8 cellular contexts compared by ENCODE assay signal in the genomic region with DNA sequence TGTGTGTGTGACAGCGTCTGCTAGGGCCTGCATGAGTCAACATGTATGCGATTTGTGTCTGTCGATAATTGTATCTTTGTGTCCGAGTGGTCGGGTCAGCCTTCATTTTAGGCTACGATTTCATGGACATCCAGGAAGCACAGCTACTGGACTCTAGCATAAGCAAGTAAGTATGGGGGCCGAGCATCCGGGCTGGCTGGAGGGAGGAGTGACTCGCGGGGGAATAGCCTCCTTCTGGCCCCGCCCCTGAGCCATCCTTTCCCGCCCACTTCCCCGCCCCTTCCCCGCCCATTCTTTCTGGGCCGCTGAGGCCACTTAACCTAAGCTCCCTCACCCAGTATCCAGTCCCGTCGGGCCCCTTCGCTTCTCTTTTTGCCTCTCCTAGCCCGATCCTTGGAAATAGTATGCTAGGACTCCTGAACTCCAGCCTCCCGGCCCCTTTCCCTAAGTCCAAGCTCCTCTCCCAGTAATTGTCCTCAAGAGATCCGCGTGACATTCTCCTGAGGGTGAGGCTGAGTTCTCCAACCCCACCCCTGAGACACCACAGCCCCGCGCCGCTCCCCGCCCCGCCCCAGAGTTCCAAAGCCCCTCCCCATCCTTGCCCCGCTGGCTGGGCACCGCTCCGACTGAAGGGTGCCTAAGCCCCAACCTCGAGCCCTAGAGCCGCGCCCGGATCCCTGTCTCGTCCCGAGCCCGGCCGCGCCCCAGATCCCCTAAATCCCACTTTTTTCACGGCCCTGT. TPM values are rescaled to one million over a fixed set of nuclear protein-coding genes. Genes with fewer than 3 reads are reported as not detected.
DNase-seq lines count a peak whose midpoint lies in the region; ATAC-seq lines count a peak whose summit lies in the region.

No MANE protein-coding gene starts in this region.

- H3K9ac ChIP-seq in GM23248, result peak overlapping the region; percentile 99

- no peaks in the 10 kb centered on the region for H3K36me3 Mint-ChIP-seq in CD8-positive, alpha-beta memory T cell

- H2AFZ ChIP-seq in GM23248, result peak overlapping the region; percentile 69

- H3F3A ChIP-seq in GM23248 (ENCODE audit: insufficient read depth), result no peaks in the 10 kb centered on the region

- H3K4me2 ChIP-seq in GM23248 (ENCODE audit: unreplicated experiment), result peak overlapping the region; percentile 88

- H3K4me3 Mint-ChIP-seq in CD8-positive, alpha-beta memory T cell, result peak overlapping the region; percentile 85 to 95 (median 87)

- H3K9me3 ChIP-seq in CD8-positive, alpha-beta memory T cell (ENCODE audit: low read length), result no peaks in the 10 kb centered on the region
- no peaks in the 10 kb centered on the region for H3K9me3 ChIP-seq in GM23248 (ENCODE audit: low read depth)

- H3K27me3 ChIP-seq in CD8-positive, alpha-beta memory T cell (ENCODE audit: insufficient read depth, low read length, poor library complexity, severe bottlenecking), result no peaks in the 10 kb centered on the region
- H3K27me3 ChIP-seq in GM23248 (replicated peaks; ENCODE audit: insufficient read depth), result no peaks in the 10 kb centered on the region

- H3K27me3 Mint-ChIP-seq in CD8-positive, alpha-beta memory T cell, result no peaks in the 10 kb centered on the region

- 1% methylated on average over 22 to 40 of the region's 40 CpGs for WGBS in GM23248 (ENCODE audit: low coverage in 1 of 2, low lambda C conversion rate in 2 of 2, missing lambda C conversion rate in 2 of 2), 2 experiments

- H3K27ac ChIP-seq in CD8-positive, alpha-beta memory T cell (ENCODE audit: low read depth, low read length), result peak overlapping the region; percentile 47
- H3K27ac ChIP-seq in GM23248, result peak overlapping the region; percentile 97

- peaks cover 15% of the 10 kb centered on the region for H3K79me2 ChIP-seq in GM23248 (ENCODE audit: insufficient read depth)

- in situ Hi-C loops in GM23248 (cut with MboI), result no loop called here

- no peaks in the 10 kb centered on the region for H3K36me3 ChIP-seq in CD8-positive, alpha-beta memory T cell (ENCODE audit: insufficient read depth, low read length)
- H3K36me3 ChIP-seq in GM23248 (ENCODE audit: low read depth), result peaks cover 5% of the 10 kb centered on the region; the same call in 1 of the 2 replicates

- ATAC-seq in GM18868 (IDR thresholded peaks at IDR 0.05; ENCODE audit: unreplicated experiment), result no peak

- POLR2A ChIA-PET in CD8-positive, alpha-beta memory T cell (lab: Charles Lee), result interaction anchor here (0.5 to 2.0 kb wide), 8 partner anchors 9 to 47 kb away, joined by 3 to 16 read pairs (median 4); a partner anchor contains a TSS

- H3K27ac Mint-ChIP-seq in CD8-positive, alpha-beta memory T cell, result peak overlapping the region in 7 of 8 donors; percentile 51 to 93 (median 78)

- peak; percentile 63 to 83 (median 72) for DNase-seq in CD8-positive, alpha-beta memory T cell
- peak; percentile 93 for DNase-seq in GM23248
- DNase-seq in NCI-H187 treated with DMSO at 0.1 percent for 48 hours (lab: John Stamatoyannopoulos, UW), result peak; percentile 74
- DNase-seq in T1000 (lab: John Stamatoyannopoulos, UW), result peak; percentile 87
- DNase-seq in astrocyte of the hippocampus (ENCODE audit: low read depth, low spot score), result peak; percentile 95
- DNase-seq in hypothalamus (lab: John Stamatoyannopoulos, UW), result peak; percentile 17 to 86 (median 66)
- peak; percentile 85 for DNase-seq in retina

- H3K4me1 ChIP-seq in CD8-positive, alpha-beta memory T cell (ENCODE audit: insufficient read depth, low read length), result peaks cover 19% of the 10 kb centered on the region
- peaks cover 15% of the 10 kb centered on the region for H3K4me1 ChIP-seq in GM23248 (ENCODE audit: insufficient read depth)

- CTCF ChIA-PET in CD8-positive, alpha-beta memory T cell (lab: Charles Lee), result interaction anchor here (0.6 to 8.4 kb wide), 19 partner anchors 8 to 304 kb away, joined by 3 to 77 read pairs (median 5); a partner anchor contains a TSS

- H3K9me2 ChIP-seq in GM23248 (ENCODE audit: insufficient read depth), result no peaks in the 10 kb centered on the region

- no peaks in the 10 kb centered on the region for H4K20me1 ChIP-seq in GM23248 (ENCODE audit: insufficient read depth)

- H3K9me3 Mint-ChIP-seq in CD8-positive, alpha-beta memory T cell, result no peaks in the 10 kb centered on the region

- H3K4me3 ChIP-seq in CD8-positive, alpha-beta memory T cell (ENCODE audit: low read length), result peak overlapping the region; percentile 62
- peak overlapping the region; percentile 77 for H3K4me3 ChIP-seq in GM23248

- peaks cover 16 to 23% (median 22%) of the 10 kb centered on the region in 3 donors for H3K4me1 Mint-ChIP-seq in CD8-positive, alpha-beta memory T cell

RNA-seq across cellular contexts. Expression of a gene that starts 1.2 kb away (rescaled TPM):
- total RNA-seq in CD8-positive, alpha-beta memory T cell, result 1 to 10 TPM; 6.9 to 7.1 TPM
- polyA plus RNA-seq in CD8-positive, alpha-beta memory T cell, result 6.0 TPM
- 31.5 and 40.3 TPM in 2 replicates for total RNA-seq in GM23248 (2014; rRNA removed; shearing (Covaris generic))
- 13.7 and 17.9 TPM in 2 replicates for polyA plus RNA-seq in GM23248 (2016; fragmentation: Nextera tagmentation; extraction: Ambion mirVana)

RNA-seq across cellular contexts. Expression of a gene that starts 9.1 kb away (rescaled TPM):
- total RNA-seq in CD8-positive, alpha-beta memory T cell, result not detected
- polyA plus RNA-seq in CD8-positive, alpha-beta memory T cell, result not detected
- total RNA-seq in GM23248 (2014; rRNA removed; shearing (Covaris generic)), result not detected in 2 replicates
- polyA plus RNA-seq in GM23248 (2016; fragmentation: Nextera tagmentation; extraction: Ambion mirVana), result not detected in 2 replicates

RNA-seq across cellular contexts. Expression of a gene that starts 17.6 kb away (rescaled TPM):
- not detected for total RNA-seq in CD8-positive, alpha-beta memory T cell
- not detected for polyA plus RNA-seq in CD8-positive, alpha-beta memory T cell
- total RNA-seq in GM23248 (2014; rRNA removed; shearing (Covaris generic)), result not detected in 2 replicates
- not detected in 2 replicates for polyA plus RNA-seq in GM23248 (2016; fragmentation: Nextera tagmentation; extraction: Ambion mirVana)

RNA-seq across cellular contexts. Expression of a gene that starts 23.7 kb away (rescaled TPM):
- 10 to 100 TPM; 21.9 to 24.2 TPM for total RNA-seq in CD8-positive, alpha-beta memory T cell
- polyA plus RNA-seq in CD8-positive, alpha-beta memory T cell, result 124 TPM
- not detected in 2 replicates for total RNA-seq in GM23248 (2014; rRNA removed; shearing (Covaris generic))
- polyA plus RNA-seq in GM23248 (2016; fragmentation: Nextera tagmentation; extraction: Ambion mirVana), result not detected in 2 replicates

RNA-seq across cellular contexts. Expression of a gene that starts 26.9 kb away (rescaled TPM):
- total RNA-seq in CD8-positive, alpha-beta memory T cell, result 1 to 10 TPM; 3.3 to 3.9 TPM
- not detected for polyA plus RNA-seq in CD8-positive, alpha-beta memory T cell
- total RNA-seq in GM23248 (2014; rRNA removed; shearing (Covaris generic)), result 0.32 and 0.38 TPM in 2 replicates
- 1.6 and 1.8 TPM in 2 replicates for polyA plus RNA-seq in GM23248 (2016; fragmentation: Nextera tagmentation; extraction: Ambion mirVana)
